1 cellular context compared by ENCODE assay signal in the genomic region with DNA sequence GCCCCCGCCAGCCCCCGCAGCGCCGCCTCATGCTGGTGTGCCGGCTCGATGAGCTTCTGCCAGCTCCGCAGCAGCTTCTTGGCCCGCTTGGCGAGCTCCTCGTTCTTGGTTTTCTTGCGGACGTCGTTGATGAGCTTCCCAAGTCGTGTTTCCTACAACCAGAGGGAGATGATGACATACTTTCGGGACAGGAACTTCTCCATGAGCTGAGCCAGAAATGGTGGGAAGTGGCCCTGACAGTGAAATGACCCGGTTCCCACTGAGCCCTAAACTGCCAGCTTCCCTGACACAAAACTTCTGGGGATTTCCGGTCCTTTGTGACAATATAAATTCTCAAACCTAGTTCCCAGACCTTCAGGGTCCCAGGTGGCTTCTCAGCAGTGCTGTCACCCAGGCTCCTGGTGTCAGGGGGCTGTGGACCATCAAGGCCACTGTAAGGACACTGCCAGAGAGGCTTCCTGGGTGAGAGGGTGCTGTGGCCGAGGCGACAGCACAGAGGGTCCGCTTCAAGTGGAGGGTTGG.
A peak's percentile ranks its signal among the peaks of the same experiment; 100 is the strongest.
TF ChIP-seq lines count a peak whose summit lies in the region.

No MANE protein-coding gene starts in this region.

TF ChIP-seq in GM12878, 131 proteins besides CTCF, POLR2A, EP300 and RAD21:
- TF ChIP-seq, protein P1, sequence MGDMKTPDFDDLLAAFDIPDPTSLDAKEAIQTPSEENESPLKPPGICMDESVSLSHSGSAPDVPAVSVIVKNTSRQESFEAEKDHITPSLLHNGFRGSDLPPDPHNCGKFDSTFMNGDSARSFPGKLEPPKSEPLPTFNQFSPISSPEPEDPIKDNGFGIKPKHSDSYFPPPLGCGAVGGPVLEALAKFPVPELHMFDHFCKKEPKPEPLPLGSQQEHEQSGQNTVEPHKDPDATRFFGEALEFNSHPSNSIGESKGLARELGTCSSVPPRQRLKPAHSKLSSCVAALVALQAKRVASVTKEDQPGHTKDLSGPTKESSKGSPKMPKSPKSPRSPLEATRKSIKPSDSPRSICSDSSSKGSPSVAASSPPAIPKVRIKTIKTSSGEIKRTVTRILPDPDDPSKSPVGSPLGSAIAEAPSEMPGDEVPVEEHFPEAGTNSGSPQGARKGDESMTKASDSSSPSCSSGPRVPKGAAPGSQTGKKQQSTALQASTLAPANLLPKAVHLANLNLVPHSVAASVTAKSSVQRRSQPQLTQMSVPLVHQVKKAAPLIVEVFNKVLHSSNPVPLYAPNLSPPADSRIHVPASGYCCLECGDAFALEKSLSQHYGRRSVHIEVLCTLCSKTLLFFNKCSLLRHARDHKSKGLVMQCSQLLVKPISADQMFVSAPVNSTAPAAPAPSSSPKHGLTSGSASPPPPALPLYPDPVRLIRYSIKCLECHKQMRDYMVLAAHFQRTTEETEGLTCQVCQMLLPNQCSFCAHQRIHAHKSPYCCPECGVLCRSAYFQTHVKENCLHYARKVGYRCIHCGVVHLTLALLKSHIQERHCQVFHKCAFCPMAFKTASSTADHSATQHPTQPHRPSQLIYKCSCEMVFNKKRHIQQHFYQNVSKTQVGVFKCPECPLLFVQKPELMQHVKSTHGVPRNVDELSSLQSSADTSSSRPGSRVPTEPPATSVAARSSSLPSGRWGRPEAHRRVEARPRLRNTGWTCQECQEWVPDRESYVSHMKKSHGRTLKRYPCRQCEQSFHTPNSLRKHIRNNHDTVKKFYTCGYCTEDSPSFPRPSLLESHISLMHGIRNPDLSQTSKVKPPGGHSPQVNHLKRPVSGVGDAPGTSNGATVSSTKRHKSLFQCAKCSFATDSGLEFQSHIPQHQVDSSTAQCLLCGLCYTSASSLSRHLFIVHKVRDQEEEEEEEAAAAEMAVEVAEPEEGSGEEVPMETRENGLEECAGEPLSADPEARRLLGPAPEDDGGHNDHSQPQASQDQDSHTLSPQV (IDR thresholded peaks at IDR 0.05): 0 out of 2 replicates have a peak, but pooled peaks have one; percentile 10
- TF ChIP-seq SMC3 (IDR thresholded peaks at IDR 0.05; ENCODE audit: borderline replicate concordance, low read length) (no peak), MEF2B (IDR thresholded peaks at IDR 0.05; ENCODE audit: partially characterized antibody, poor library complexity, severe bottlenecking) (peak; percentile 82), ZNF207 (IDR thresholded peaks at IDR 0.05; ENCODE audit: borderline replicate concordance) (no peak), GATAD2B (conservative IDR thresholded peaks at IDR 0.05; ENCODE audit: low read depth) (peak; percentile 54; the same call in 1 of the 2 replicates)
- TF ChIP-seq, protein P2, sequence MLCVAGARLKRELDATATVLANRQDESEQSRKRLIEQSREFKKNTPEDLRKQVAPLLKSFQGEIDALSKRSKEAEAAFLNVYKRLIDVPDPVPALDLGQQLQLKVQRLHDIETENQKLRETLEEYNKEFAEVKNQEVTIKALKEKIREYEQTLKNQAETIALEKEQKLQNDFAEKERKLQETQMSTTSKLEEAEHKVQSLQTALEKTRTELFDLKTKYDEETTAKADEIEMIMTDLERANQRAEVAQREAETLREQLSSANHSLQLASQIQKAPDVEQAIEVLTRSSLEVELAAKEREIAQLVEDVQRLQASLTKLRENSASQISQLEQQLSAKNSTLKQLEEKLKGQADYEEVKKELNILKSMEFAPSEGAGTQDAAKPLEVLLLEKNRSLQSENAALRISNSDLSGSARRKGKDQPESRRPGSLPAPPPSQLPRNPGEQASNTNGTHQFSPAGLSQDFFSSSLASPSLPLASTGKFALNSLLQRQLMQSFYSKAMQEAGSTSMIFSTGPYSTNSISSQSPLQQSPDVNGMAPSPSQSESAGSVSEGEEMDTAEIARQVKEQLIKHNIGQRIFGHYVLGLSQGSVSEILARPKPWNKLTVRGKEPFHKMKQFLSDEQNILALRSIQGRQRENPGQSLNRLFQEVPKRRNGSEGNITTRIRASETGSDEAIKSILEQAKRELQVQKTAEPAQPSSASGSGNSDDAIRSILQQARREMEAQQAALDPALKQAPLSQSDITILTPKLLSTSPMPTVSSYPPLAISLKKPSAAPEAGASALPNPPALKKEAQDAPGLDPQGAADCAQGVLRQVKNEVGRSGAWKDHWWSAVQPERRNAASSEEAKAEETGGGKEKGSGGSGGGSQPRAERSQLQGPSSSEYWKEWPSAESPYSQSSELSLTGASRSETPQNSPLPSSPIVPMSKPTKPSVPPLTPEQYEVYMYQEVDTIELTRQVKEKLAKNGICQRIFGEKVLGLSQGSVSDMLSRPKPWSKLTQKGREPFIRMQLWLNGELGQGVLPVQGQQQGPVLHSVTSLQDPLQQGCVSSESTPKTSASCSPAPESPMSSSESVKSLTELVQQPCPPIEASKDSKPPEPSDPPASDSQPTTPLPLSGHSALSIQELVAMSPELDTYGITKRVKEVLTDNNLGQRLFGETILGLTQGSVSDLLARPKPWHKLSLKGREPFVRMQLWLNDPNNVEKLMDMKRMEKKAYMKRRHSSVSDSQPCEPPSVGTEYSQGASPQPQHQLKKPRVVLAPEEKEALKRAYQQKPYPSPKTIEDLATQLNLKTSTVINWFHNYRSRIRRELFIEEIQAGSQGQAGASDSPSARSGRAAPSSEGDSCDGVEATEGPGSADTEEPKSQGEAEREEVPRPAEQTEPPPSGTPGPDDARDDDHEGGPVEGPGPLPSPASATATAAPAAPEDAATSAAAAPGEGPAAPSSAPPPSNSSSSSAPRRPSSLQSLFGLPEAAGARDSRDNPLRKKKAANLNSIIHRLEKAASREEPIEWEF (IDR thresholded peaks at IDR 0.05; ENCODE audit: insufficient replicate concordance, low read depth, low read length): peak; percentile 85
- TF ChIP-seq, protein P3, sequence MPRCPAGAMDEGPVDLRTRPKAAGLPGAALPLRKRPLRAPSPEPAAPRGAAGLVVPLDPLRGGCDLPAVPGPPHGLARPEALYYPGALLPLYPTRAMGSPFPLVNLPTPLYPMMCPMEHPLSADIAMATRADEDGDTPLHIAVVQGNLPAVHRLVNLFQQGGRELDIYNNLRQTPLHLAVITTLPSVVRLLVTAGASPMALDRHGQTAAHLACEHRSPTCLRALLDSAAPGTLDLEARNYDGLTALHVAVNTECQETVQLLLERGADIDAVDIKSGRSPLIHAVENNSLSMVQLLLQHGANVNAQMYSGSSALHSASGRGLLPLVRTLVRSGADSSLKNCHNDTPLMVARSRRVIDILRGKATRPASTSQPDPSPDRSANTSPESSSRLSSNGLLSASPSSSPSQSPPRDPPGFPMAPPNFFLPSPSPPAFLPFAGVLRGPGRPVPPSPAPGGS (IDR thresholded peaks at IDR 0.05; ENCODE audit: borderline replicate concordance, insufficient read depth, low read depth, low read length, poor library complexity, severe bottlenecking): peak; percentile 23
